23 cellular contexts compared by ENCODE assay signal in the genomic region with DNA sequence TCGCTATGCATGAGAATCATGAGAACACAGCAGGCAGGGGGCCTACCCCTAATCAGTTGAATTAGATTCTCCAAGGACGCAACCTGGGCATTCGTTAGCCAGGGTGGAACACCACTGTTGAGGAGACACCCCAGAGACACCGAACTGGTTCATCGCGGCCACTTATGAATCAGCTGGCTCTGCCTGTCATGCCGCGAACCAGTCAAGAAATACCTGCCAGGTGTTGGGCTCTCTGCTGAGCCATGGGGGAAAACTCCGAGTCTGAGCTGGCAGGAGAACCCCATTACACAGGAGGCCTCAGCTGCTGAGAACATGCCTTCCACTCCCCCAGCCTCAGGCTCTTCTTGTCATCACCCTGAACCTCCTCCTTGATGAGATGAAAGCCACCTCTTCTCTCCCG.
A peak's percentile ranks its signal among the peaks of the same experiment; 100 is the strongest.
DNase-seq lines count a peak whose midpoint lies in the region; ATAC-seq, FAIRE-seq and TF ChIP-seq lines count a peak whose summit lies in the region.
"Had no signal": no experiment of that assay in that cellular context is flagged by ENCODE, and none has a peak within 500 bp of the region (broad histone marks: within the 10 kb centered on the region; RNA-seq: fewer than 3 reads in every experiment).

No MANE protein-coding gene starts in this region.

- no CpG with 5 or more reads among the region's 10 CpGs for WGBS in H9 (ENCODE audit: extremely low coverage, insufficient read length, low lambda C conversion rate)
- 89 to 92% (median 90%) methylated on average over 10 of the region's 10 CpGs for WGBS in small intestine, 3 donors
- 59% methylated on average over 8 of the region's 10 CpGs for WGBS in suprapubic skin

- no peak overlapping the region for H4K5ac ChIP-seq in H9 (ENCODE audit: insufficient read length, low read depth, low read length)

- no peaks in the 10 kb centered on the region for H4K20me1 ChIP-seq in H9 (ENCODE audit: control insufficient read depth, insufficient read depth, insufficient read length)

- H2BK120ac ChIP-seq in H9 (ENCODE audit: low read depth, low read length, poor library complexity, severe bottlenecking) = no peak overlapping the region

- H2BK5ac ChIP-seq in H9 (ENCODE audit: insufficient read length, low read length) = no peak overlapping the region

- H3K36me3 Mint-ChIP-seq in H9 (ENCODE audit: insufficient read depth in 1 of 3, low read depth in 3 of 3) (peaks cover 4 to 7% (median 5%) of the 10 kb centered on the region in 3 experiments; a peak in 5 of 7 replicates), chondrocyte (ENCODE audit: low read depth) (peaks cover 35% of the 10 kb centered on the region)
- no peaks in the 10 kb centered on the region for H3K36me3 Mint-ChIP-seq in T-helper 2 cell treated with Interferon-gamma antibody and Interleukin-4, amounts not matched to agents 5 μg/mL and 100 μg/mL, for 36 hours (ENCODE audit: low read depth)

- TF ChIP-seq EP300 in suprapubic skin (IDR thresholded peaks at IDR 0.05) = no peak

- no peak overlapping the region for H2AFZ ChIP-seq in H9 (ENCODE audit: low read length)

- H3K4ac ChIP-seq in H9 (ENCODE audit: low read depth, low read length) = no peak overlapping the region

- H3T11ph ChIP-seq in H9 (ENCODE audit: low read length) = no peak overlapping the region

- H3K4me1 ChIP-seq in H9 (ENCODE audit: insufficient read depth, low read length) = peaks cover 3% of the 10 kb centered on the region; the same call in 1 of the 2 replicates
- H3K4me1 ChIP-seq in kidney (ENCODE audit: control insufficient read depth in 1 of 2, insufficient read depth in 1 of 2, low read depth in 1 of 2, low read length in 2 of 2) = no peaks in the 10 kb centered on the region
- peaks cover 57 to 80% of the 10 kb centered on the region in 2 donors for H3K4me1 ChIP-seq in gastrocnemius medialis
- no peaks in the 10 kb centered on the region for H3K4me1 ChIP-seq in small intestine (ENCODE audit: control insufficient read depth in 2 of 2, insufficient read depth in 1 of 2, low read depth in 1 of 2, low read length in 1 of 2)
- H3K4me1 ChIP-seq in suprapubic skin = peaks cover 8% of the 10 kb centered on the region

- H3K4me3 Mint-ChIP-seq in H9 = no peak overlapping the region
- H3K4me3 Mint-ChIP-seq in chondrocyte (ENCODE audit: unreplicated experiment) = no peak overlapping the region
- H3K4me3 Mint-ChIP-seq in T-helper 2 cell treated with Interferon-gamma antibody and Interleukin-4, amounts not matched to agents 5 μg/mL and 100 μg/mL, for 36 hours = no peak overlapping the region
- H3K4me3 Mint-ChIP-seq: activated CD8-positive, alpha-beta T cell treated with anti-CD3 and anti-CD28 coated beads, Interleukin-2, amount 10 ng/mL, durations not matched to agents 7 days and 5 days; activated T-cell treated with anti-CD3 and anti-CD28 coated beads, Interleukin-2, amount 50 U/mL, for 24 hours; nephron progenitor cell; stimulated activated naive CD8-positive, alpha-beta T cell treated with anti-CD3 and anti-CD28 coated beads, Interleukin-15, amount 100 ng/mL, for 72 hours had no signal

- no peaks in the 10 kb centered on the region for H3K27me3 Mint-ChIP-seq in H9 (ENCODE audit: low read depth)
- no peaks in the 10 kb centered on the region for H3K27me3 Mint-ChIP-seq in chondrocyte (ENCODE audit: low read depth)
- H3K27me3 Mint-ChIP-seq in T-helper 2 cell treated with Interferon-gamma antibody and Interleukin-4, amounts not matched to agents 5 μg/mL and 100 μg/mL, for 36 hours (ENCODE audit: low read depth) = no peaks in the 10 kb centered on the region
- H3K27me3 Mint-ChIP-seq: activated T-cell treated with anti-CD3 and anti-CD28 coated beads, Interleukin-2, amount 50 U/mL, for 24 hours; stimulated activated naive CD8-positive, alpha-beta T cell treated with anti-CD3 and anti-CD28 coated beads, Interleukin-15, amount 100 ng/mL, for 72 hours had no signal

- no peak for FAIRE-seq in kidney (lab: Jason Lieb, UNC)
- no peak for FAIRE-seq in small intestine (lab: Jason Lieb, UNC)
- FAIRE-seq: GM18507, H54 had no signal

- H3K23me2 ChIP-seq in H9 (ENCODE audit: insufficient read length, low read depth, low read length, poor library complexity, severe bottlenecking) = no peaks in the 10 kb centered on the region

- in situ Hi-C loops in gastrocnemius medialis (cut with MboI; ENCODE audit: low sequenced_read_pairs in 4 of 4) = no loop called here

- peak overlapping the region in 2 of 3 experiments; percentile 8 to 65; a peak in 2 of 7 replicates for H3K27ac Mint-ChIP-seq in H9
- peak overlapping the region; percentile 90 for H3K27ac Mint-ChIP-seq in chondrocyte (ENCODE audit: unreplicated experiment)
- H3K27ac Mint-ChIP-seq in T-helper 2 cell treated with Interferon-gamma antibody and Interleukin-4, amounts not matched to agents 5 μg/mL and 100 μg/mL, for 36 hours = no peak overlapping the region
- H3K27ac Mint-ChIP-seq: activated CD8-positive, alpha-beta T cell treated with anti-CD3 and anti-CD28 coated beads, Interleukin-2, amount 10 ng/mL, durations not matched to agents 7 days and 5 days; activated T-cell treated with anti-CD3 and anti-CD28 coated beads, Interleukin-2, amount 50 U/mL, for 24 hours; stimulated activated naive CD8-positive, alpha-beta T cell treated with anti-CD3 and anti-CD28 coated beads, Interleukin-15, amount 100 ng/mL, for 72 hours had no signal

- no peak overlapping the region for H3K4me2 ChIP-seq in H9 (ENCODE audit: insufficient read depth, insufficient read length, low read length)

- H4K91ac ChIP-seq in H9 (ENCODE audit: insufficient read length, low read depth, low read length) = no peak overlapping the region

- intact Hi-C loops in kidney (cut with DNase I) = no loop called here
- intact Hi-C loops in gastrocnemius medialis (cut with DNase I; ENCODE audit: low total_unique reads) = loop anchor here (2.0 to 10.0 kb wide), 4 partner anchors 32 to 222 kb away; no protein-coding TSS in a partner anchor

- peaks cover 3 to 10% of the 10 kb centered on the region in 2 donors for H3K36me3 ChIP-seq in kidney (ENCODE audit: control insufficient read depth in 1 of 2, insufficient read depth in 2 of 2, low read length in 2 of 2)
- H3K36me3 ChIP-seq in gastrocnemius medialis = peaks cover 0 to 2% of the 10 kb centered on the region in 2 donors
- H3K36me3 ChIP-seq in small intestine (ENCODE audit: control insufficient read depth in 2 of 2, insufficient read depth in 2 of 2, low read length in 2 of 2) = peaks cover 0 to 2% of the 10 kb centered on the region in 2 donors
- H3K36me3 ChIP-seq in suprapubic skin = peaks cover 23% of the 10 kb centered on the region

- H3K23ac ChIP-seq in H9 (ENCODE audit: insufficient read length, low read depth, low read length) = no peak overlapping the region

- no peaks in the 10 kb centered on the region for H3K27me3 ChIP-seq in H9 (ENCODE audit: insufficient read depth, low read length)
- H3K27me3 ChIP-seq in gastrocnemius medialis = no peaks in the 10 kb centered on the region
- no peaks in the 10 kb centered on the region for H3K27me3 ChIP-seq in small intestine (ENCODE audit: control insufficient read depth in 2 of 2, insufficient read depth in 2 of 2, low read length in 2 of 2)
- no peaks in the 10 kb centered on the region for H3K27me3 ChIP-seq in suprapubic skin

- H3K27ac ChIP-seq in H9 (ENCODE audit: insufficient read length, low read depth, low read length) (no peak overlapping the region), kidney (ENCODE audit: low read depth in 2 of 2, low read length in 2 of 2) (no peak overlapping the region), gastrocnemius medialis (peak overlapping the region; percentile 78 to 91 (median 88)), small intestine (ENCODE audit: low read depth in 1 of 2, low read length in 1 of 2) (no peak overlapping the region), suprapubic skin (no peak overlapping the region)

- TF ChIP-seq CTCF in H9 (conservative IDR thresholded peaks at IDR 0.05) (no peak), chondrocyte (IDR thresholded peaks at IDR 0.05) (no peak), kidney (IDR thresholded peaks at IDR 0.05; ENCODE audit: borderline replicate concordance, extremely low read depth, insufficient read depth) (no peak), gastrocnemius medialis (IDR thresholded peaks at IDR 0.05 in 4 of 5, conservative IDR thresholded peaks at IDR 0.05 in 1 of 5) (no peak), suprapubic skin (IDR thresholded peaks at IDR 0.05) (no peak)

- DNase-seq in H9 (no peak), chondrocyte (ENCODE audit: low spot score) (no peak), kidney (peak; percentile 28), gastrocnemius medialis (no peak), small intestine (no peak), pons (ENCODE audit: low spot score) (no peak), suprapubic skin (ENCODE audit: low spot score in 2 of 2) (no peak)
- DNase-seq in T-helper 2 cell treated with Interferon-gamma antibody and Interleukin-4, amounts not matched to agents 5 μg/mL and 100 μg/mL, for 36 hours (ENCODE audit: low spot score) = no peak
- DNase-seq: activated CD4-positive, CD25-positive, alpha-beta regulatory T cell treated with anti-CD3 and anti-CD28 coated beads, Interleukin-2, amount 50 U/mL, for 72 hours; activated CD8-positive, alpha-beta T cell treated with anti-CD3 and anti-CD28 coated beads, Interleukin-2, amount 10 ng/mL, durations not matched to agents 7 days and 5 days; activated T-cell treated with anti-CD3 and anti-CD28 coated beads, Interleukin-2, amount 50 U/mL, for 24 hours; amniotic stem cell; C1 segment of cervical spinal cord; kidney glomerular epithelial cell; midbrain; NCI-H1105; NCI-H2029 treated with DMSO at 0.1 percent for 48 hours; NCI-H446; OCI-M1; stimulated activated naive CD8-positive, alpha-beta T cell treated with anti-CD3 and anti-CD28 coated beads, Interleukin-15, amount 100 ng/mL, for 72 hours had no signal

- H3K9me3 ChIP-seq in H9 (ENCODE audit: control insufficient read depth, low read depth, low read length) (no peaks in the 10 kb centered on the region), kidney (ENCODE audit: control insufficient read depth in 1 of 2, low read length in 2 of 2) (no peaks in the 10 kb centered on the region), gastrocnemius medialis (no peaks in the 10 kb centered on the region), small intestine (ENCODE audit: control insufficient read depth, low read depth) (no peaks in the 10 kb centered on the region), suprapubic skin (no peaks in the 10 kb centered on the region)

- H3K9me3 Mint-ChIP-seq in H9 (no peaks in the 10 kb centered on the region), chondrocyte (ENCODE audit: low read depth) (no peaks in the 10 kb centered on the region)
- no peaks in the 10 kb centered on the region for H3K9me3 Mint-ChIP-seq in T-helper 2 cell treated with Interferon-gamma antibody and Interleukin-4, amounts not matched to agents 5 μg/mL and 100 μg/mL, for 36 hours
- H3K9me3 Mint-ChIP-seq: activated T-cell treated with anti-CD3 and anti-CD28 coated beads, Interleukin-2, amount 50 U/mL, for 24 hours; nephron progenitor cell; stimulated activated naive CD8-positive, alpha-beta T cell treated with anti-CD3 and anti-CD28 coated beads, Interleukin-15, amount 100 ng/mL, for 72 hours had no signal

- H2BK20ac ChIP-seq in H9 (ENCODE audit: low read depth, low read length, poor library complexity, severe bottlenecking) = no peak overlapping the region

- no peak for ATAC-seq in gastrocnemius medialis
- ATAC-seq: activated CD8-positive, alpha-beta T cell treated with anti-CD3 and anti-CD28 coated beads, Interleukin-2, amount 10 ng/mL, durations not matched to agents 7 days and 5 days; stimulated activated naive CD8-positive, alpha-beta T cell treated with anti-CD3 and anti-CD28 coated beads, Interleukin-15, amount 100 ng/mL, for 72 hours had no signal

- peaks cover 16 to 25% of the 10 kb centered on the region in 2 experiments for H3K4me1 Mint-ChIP-seq in H9
- peaks cover 30% of the 10 kb centered on the region for H3K4me1 Mint-ChIP-seq in chondrocyte (ENCODE audit: low read depth)
- no peaks in the 10 kb centered on the region for H3K4me1 Mint-ChIP-seq in T-helper 2 cell treated with Interferon-gamma antibody and Interleukin-4, amounts not matched to agents 5 μg/mL and 100 μg/mL, for 36 hours (ENCODE audit: low read depth)

- no peak overlapping the region for H3K18ac ChIP-seq in H9 (ENCODE audit: insufficient read length, low read depth, low read length)

- no peak overlapping the region for H4K8ac ChIP-seq in H9 (replicated peaks; ENCODE audit: insufficient read length, low read depth, low read length)

- TF ChIP-seq POLR2A in gastrocnemius medialis (IDR thresholded peaks at IDR 0.05) = no peak
- no peak for TF ChIP-seq POLR2A in suprapubic skin (IDR thresholded peaks at IDR 0.05)

- no peaks in the 10 kb centered on the region for H3K79me2 ChIP-seq in H9 (ENCODE audit: insufficient read depth, low read length)

- H3K9ac ChIP-seq in H9 (ENCODE audit: extremely low read depth, insufficient read length, low read length) = no peak overlapping the region
- no peak overlapping the region for H3K9ac ChIP-seq in kidney (ENCODE audit: low read length in 2 of 2)

- no peak overlapping the region for H2BK12ac ChIP-seq in H9 (ENCODE audit: insufficient read length, low read depth, low read length)

- no peak overlapping the region for H2BK15ac ChIP-seq in H9 (ENCODE audit: low read depth, low read length)

- no peaks in the 10 kb centered on the region for H3K79me1 ChIP-seq in H9 (ENCODE audit: insufficient read depth, low read depth, low read length, poor library complexity, severe bottlenecking)

- H3K14ac ChIP-seq in H9 (ENCODE audit: insufficient read depth, low read length) = peak overlapping the region; percentile 35; the same call in 1 of the 2 replicates

- H2AK5ac ChIP-seq in H9 (ENCODE audit: insufficient read length, low read length) = no peak overlapping the region

- H3K56ac ChIP-seq in H9 (ENCODE audit: insufficient read length, low read depth, low read length) = no peak overlapping the region

- no peak overlapping the region for H3K4me3 ChIP-seq in kidney (ENCODE audit: low read length in 2 of 2)
- H3K4me3 ChIP-seq in gastrocnemius medialis = no peak overlapping the region
- no peak overlapping the region for H3K4me3 ChIP-seq in small intestine (ENCODE audit: low read depth in 1 of 2, low read length in 2 of 2)
- H3K4me3 ChIP-seq in suprapubic skin = no peak overlapping the region

Comparison
In these comparisons a context has a peak if more than half of its experiments do, and no peak if none do; other contexts are left out.
1. H3K27ac ChIP-seq: peak in gastrocnemius medialis (4 of 4); none in H9 (single experiment), kidney (0 of 2), small intestine (0 of 2) and suprapubic skin (single experiment).